In the genomic region with DNA sequence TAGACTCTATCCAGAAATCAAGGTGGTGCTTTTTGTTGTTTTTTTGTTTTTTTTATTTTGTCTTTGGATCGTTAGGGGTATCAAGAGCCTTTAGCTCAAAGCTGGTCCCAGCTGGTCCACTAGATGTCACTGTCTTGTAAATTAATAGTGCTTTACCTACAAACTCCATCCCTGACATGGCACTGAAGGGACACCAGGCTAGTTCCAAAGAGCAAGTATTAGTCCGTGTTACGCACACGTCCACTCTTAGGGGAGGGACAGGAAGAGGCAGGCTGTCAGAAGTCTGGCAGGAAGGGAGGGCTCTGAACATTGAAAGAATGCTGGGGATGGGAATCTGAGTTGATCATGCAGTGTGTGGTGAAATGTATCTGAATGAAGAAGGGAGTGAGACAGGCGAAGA, we compare ENCODE assay signal across 8 cellular contexts.
DNase-seq lines count a peak whose midpoint lies in the region; ATAC-seq and TF ChIP-seq lines count a peak whose summit lies in the region.

No MANE protein-coding gene starts in this region.

- H3K36me3 ChIP-seq in PC-3 (ENCODE audit: low read depth, low read length) = no peaks in the 10 kb centered on the region
- no peaks in the 10 kb centered on the region for H3K36me3 ChIP-seq in esophagus squamous epithelium

- H3K9ac ChIP-seq in PC-3 (ENCODE audit: low read length) = no peak overlapping the region

- CTCF ChIA-PET in PC-3 (lab: Charles Lee) = interaction anchor here (0.6 to 1.0 kb wide), 4 partner anchors 33 to 152 kb away, joined by 4 to 23 read pairs (median 8); a partner anchor contains a TSS

- no peak overlapping the region for H3K27ac ChIP-seq in PC-3 (ENCODE audit: low read length)
- peak overlapping the region in 1 of 4 donors; percentile 17 for H3K27ac ChIP-seq in esophagus squamous epithelium

- no peaks in the 10 kb centered on the region for H3K9me2 ChIP-seq in PC-3 (replicated peaks; ENCODE audit: low read length)

- POLR2A ChIA-PET in PC-3 (lab: Charles Lee; ENCODE audit: unreplicated experiment) = no interaction called here

- no peak for TF ChIP-seq POLR2A in esophagus squamous epithelium (IDR thresholded peaks at IDR 0.05)

- no peaks in the 10 kb centered on the region for H3K79me2 ChIP-seq in PC-3 (ENCODE audit: low read length)

- H2AFZ ChIP-seq in PC-3 (ENCODE audit: low read length) = peak overlapping the region; percentile 66

- no peak overlapping the region for H3K4me2 ChIP-seq in PC-3 (ENCODE audit: low read length)

- no TSS peak for BruUV-seq in PC-3 (replicated peaks; lab: Mats Ljungman, UMichigan)

- DNase-seq in NCI-H2196 (lab: John Stamatoyannopoulos, UW; ENCODE audit: unreplicated experiment) = peak; percentile 39
- DNase-seq in NCI-H2196 treated with DMSO at 0.1 percent for 48 hours (lab: John Stamatoyannopoulos, UW; ENCODE audit: unreplicated experiment) = no peak
- peak; percentile 34 for DNase-seq in HK-2 (ENCODE audit: unreplicated experiment)
- peak; percentile 82 for DNase-seq in PC-3
- DNase-seq in esophagus squamous epithelium (lab: John Stamatoyannopoulos, UW) = no peak
- no peak for DNase-seq in retinal pigment epithelial cell (ENCODE audit: low read depth)
- no peak for DNase-seq in activated naive CD4-positive, alpha-beta T cell (lab: John Stamatoyannopoulos, UW)

- H3K4me3 ChIP-seq in PC-3 (ENCODE audit: low read length) = no peak overlapping the region
- H3K4me3 ChIP-seq in esophagus squamous epithelium = no peak overlapping the region
- H3K4me3 ChIP-seq in retinal pigment epithelial cell (ENCODE audit: low read length) = no peak overlapping the region

- WGBS in esophagus squamous epithelium, 2 donors = 22 to 33% methylated on average over 5 of the region's 5 CpGs

- H3K4me1 ChIP-seq in PC-3 (ENCODE audit: insufficient read depth, low read length) = peaks cover 39% of the 10 kb centered on the region
- peaks cover 0 to 3% (median 0%) of the 10 kb centered on the region in 3 donors for H3K4me1 ChIP-seq in esophagus squamous epithelium

- peak; percentile 80 for TF ChIP-seq CTCF in PC-3 (conservative IDR thresholded peaks at IDR 0.05; ENCODE audit: low read depth, low read length)
- TF ChIP-seq CTCF in esophagus squamous epithelium (IDR thresholded peaks at IDR 0.05) = peak in 4 of 6 experiments; percentile 25 to 42 (median 36)
- peak; percentile 73 for TF ChIP-seq CTCF in retinal pigment epithelial cell (conservative IDR thresholded peaks at IDR 0.05; ENCODE audit: low read depth, low read length)

- H4K20me1 ChIP-seq in PC-3 (ENCODE audit: low read length) = no peaks in the 10 kb centered on the region

- ATAC-seq in GM21381 (IDR thresholded peaks at IDR 0.05; ENCODE audit: unreplicated experiment) = peak; percentile 86
- ATAC-seq in PC-3 = peak; percentile 67

- H3K27me3 ChIP-seq in PC-3 (ENCODE audit: low read length) = no peaks in the 10 kb centered on the region
- no peaks in the 10 kb centered on the region for H3K27me3 ChIP-seq in esophagus squamous epithelium

- intact Hi-C loops in PC-3 (cut with micrococcal nuclease) = loop anchor here (1.0 to 5.0 kb wide), 5 partner anchors 40 to 324 kb away; a partner anchor contains a TSS
- intact Hi-C loops in esophagus squamous epithelium (cut with DNase I) = no loop called here

- H3F3A ChIP-seq in PC-3 (ENCODE audit: low read length, unreplicated experiment) = peaks cover 6% of the 10 kb centered on the region

- no peaks in the 10 kb centered on the region for H3K9me3 ChIP-seq in PC-3 (ENCODE audit: low read length)
- no peaks in the 10 kb centered on the region for H3K9me3 ChIP-seq in esophagus squamous epithelium

Comparison
In these comparisons a context has a peak if more than half of its experiments do, and no peak if none do; other contexts are left out.
1. DNase-seq: peak in NCI-H2196 (single experiment), HK-2 (single experiment) and PC-3 (single experiment); none in NCI-H2196 treated with DMSO at 0.1 percent for 48 hours (single experiment), esophagus squamous epithelium (single experiment), retinal pigment epithelial cell (single experiment) and activated naive CD4-positive, alpha-beta T cell (0 of 4).
2. Peak in every context shown above with its lines, with median percentiles within 50 percentile points of each other: CTCF ChIP-seq.